Comparison of ENCODE assay signal across 1 cellular context in the genomic region with DNA sequence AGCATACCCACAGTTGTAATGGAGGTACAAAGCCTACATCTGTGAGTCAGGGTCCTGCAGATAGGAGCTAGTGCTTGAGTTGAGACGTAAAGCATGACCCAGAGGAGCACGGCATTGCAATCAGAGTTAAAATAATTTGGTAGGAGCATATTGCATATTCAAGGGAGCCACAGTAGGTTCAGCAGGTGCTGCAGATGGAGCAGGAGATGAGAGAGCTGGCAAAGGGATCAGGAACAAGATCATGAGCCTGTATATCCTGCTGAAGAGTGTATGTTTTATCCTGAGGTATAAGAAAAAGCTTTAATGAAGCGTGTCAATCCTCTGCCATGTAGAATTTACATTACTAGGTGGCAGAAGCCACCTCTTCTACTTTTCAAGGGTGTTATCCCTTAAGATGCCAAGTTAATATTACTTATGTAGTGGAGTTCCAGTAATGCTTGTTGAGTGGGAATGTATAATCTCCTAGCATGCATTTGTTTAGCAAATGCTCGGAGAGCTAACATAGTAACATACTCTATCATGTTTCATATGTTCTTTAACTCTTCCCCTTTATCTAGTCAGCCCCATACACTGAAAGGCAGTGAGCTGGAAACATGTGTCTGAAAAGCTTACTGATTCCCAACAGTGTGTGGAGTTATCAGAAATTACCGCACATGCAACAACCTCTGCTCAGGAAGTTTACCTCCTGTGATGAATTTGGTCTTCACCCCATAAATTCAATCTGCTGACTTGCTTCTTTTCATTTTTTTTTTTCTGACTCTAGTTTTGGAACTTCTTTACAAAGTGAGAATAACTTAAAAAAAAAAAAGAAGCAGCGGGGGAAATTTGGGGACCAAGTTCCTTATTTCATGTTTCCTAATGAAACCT.
TF ChIP-seq lines count a peak whose summit lies in the region.

No MANE protein-coding gene starts in this region.

TF ChIP-seq in K562, 482 proteins besides CTCF, POLR2A, EP300 and RAD21 (continued from another document):
- TF ChIP-seq, protein P1, sequence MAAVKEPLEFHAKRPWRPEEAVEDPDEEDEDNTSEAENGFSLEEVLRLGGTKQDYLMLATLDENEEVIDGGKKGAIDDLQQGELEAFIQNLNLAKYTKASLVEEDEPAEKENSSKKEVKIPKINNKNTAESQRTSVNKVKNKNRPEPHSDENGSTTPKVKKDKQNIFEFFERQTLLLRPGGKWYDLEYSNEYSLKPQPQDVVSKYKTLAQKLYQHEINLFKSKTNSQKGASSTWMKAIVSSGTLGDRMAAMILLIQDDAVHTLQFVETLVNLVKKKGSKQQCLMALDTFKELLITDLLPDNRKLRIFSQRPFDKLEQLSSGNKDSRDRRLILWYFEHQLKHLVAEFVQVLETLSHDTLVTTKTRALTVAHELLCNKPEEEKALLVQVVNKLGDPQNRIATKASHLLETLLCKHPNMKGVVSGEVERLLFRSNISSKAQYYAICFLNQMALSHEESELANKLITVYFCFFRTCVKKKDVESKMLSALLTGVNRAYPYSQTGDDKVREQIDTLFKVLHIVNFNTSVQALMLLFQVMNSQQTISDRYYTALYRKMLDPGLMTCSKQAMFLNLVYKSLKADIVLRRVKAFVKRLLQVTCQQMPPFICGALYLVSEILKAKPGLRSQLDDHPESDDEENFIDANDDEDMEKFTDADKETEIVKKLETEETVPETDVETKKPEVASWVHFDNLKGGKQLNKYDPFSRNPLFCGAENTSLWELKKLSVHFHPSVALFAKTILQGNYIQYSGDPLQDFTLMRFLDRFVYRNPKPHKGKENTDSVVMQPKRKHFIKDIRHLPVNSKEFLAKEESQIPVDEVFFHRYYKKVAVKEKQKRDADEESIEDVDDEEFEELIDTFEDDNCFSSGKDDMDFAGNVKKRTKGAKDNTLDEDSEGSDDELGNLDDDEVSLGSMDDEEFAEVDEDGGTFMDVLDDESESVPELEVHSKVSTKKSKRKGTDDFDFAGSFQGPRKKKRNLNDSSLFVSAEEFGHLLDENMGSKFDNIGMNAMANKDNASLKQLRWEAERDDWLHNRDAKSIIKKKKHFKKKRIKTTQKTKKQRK (IDR thresholded peaks at IDR 0.05; ENCODE audit: borderline replicate concordance, low read depth, low read length), result no peak
- TF ChIP-seq MAFG (tag; conservative IDR thresholded peaks at IDR 0.05) (peak; percentile 70), CBFA2T3 (IDR thresholded peaks at IDR 0.05) (no peak), ZNF212 (CRISPR knock-in tag; IDR thresholded peaks at IDR 0.05) (no peak), HDAC3 (IDR thresholded peaks at IDR 0.05; ENCODE audit: borderline replicate concordance, partially characterized antibody) (peak; percentile 13), PHB2 (IDR thresholded peaks at IDR 0.05; ENCODE audit: low read depth) (no peak), NCOA6 (IDR thresholded peaks at IDR 0.05) (no peak), SRF (CRISPR knock-in tag; IDR thresholded peaks at IDR 0.05) (no peak), BMI1 (IDR thresholded peaks at IDR 0.05; ENCODE audit: low read length) (no peak), ZNF644 (tag; IDR thresholded peaks at IDR 0.05; ENCODE audit: low read depth) (peak; percentile 78; the same call in 1 of the 2 replicates), PHF8 (IDR thresholded peaks at IDR 0.05; ENCODE audit: borderline replicate concordance, low read length) (no peak)
